Comparison of ENCODE assay signal across 6 cellular contexts in the genomic region with DNA sequence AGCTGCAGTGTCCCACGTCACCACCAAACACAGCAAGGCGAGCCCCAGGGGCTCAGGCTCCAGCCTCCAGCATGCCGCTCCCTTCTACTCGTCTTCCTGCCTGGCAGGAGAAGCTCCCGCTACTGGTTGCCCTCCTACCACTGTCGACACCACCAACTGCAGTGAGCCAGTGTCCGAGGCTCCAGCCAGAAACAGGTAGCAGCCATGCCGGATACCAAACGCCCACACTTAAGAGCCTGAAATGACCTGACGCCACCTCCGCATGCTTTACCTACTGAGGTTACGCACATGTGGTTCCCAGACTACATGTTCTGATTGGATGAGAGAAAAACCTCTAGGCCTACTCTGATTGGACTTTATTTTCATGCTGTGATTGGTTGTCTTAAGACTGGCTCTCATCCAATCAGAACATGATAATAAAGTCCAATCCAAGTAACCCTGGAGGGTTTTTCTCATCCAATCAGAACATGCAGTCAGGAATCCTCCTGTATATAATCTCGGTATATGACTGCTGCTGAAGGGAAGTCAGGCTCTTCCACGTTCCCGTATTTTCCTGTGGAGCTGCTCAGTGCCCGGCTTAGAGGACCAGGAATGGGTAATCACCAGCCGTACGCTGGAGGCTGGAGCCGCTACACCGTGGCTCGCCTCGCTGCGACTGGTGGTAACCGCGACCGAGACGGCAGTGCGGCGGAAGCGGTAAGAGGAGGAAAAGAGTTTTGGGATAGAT. TPM values are rescaled to one million over a fixed set of nuclear protein-coding genes. Genes with fewer than 3 reads are reported as not detected.
"Had no signal": no experiment of that assay in that cellular context is flagged by ENCODE, and none has a peak within 500 bp of the region (broad histone marks: within the 10 kb centered on the region; RNA-seq: fewer than 3 reads in every experiment).

Gene POTEF, minus strand, starts transcription at position 120 of the 727 bp plus-strand sequence. CDS start 8,707 bp downstream, outside the sequence.

RNA-seq across cellular contexts. Expression of gene POTEF, which starts in this region (rescaled TPM):
- total RNA-seq: activated CD8-positive, alpha-beta memory T cell treated with anti-CD3 and anti-CD28 coated beads, Interleukin-2, amount 10 ng/mL, durations not matched to agents 7 days and 5 days; body of pancreas; mucosa of gallbladder; natural killer cell; skeletal muscle tissue; thoracic aorta had no signal
